Comparison of ENCODE assay signal across 22 cellular contexts in the genomic region with DNA sequence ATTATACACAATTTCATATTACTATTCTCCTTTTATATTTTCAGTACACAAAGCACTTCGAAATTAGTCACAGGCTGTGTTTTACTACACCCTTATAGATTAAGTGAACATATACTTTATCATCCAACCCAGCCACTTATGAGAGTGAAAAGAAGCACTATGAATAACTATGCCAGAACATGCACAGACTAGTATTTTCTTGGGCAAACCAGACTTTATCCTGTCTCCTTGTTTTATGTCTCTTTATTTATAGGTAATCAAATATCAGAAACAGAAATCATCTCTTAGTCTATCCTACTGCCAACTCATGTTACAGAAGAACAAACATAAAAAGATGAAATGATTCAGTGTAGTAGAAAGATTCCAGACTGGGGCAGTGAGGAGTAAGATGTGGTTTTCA.
"Had no signal": no experiment of that assay in that cellular context is flagged by ENCODE, and none has a peak within 500 bp of the region (broad histone marks: within the 10 kb centered on the region; RNA-seq: fewer than 3 reads in every experiment).

No MANE protein-coding gene starts in this region.

- H3K4me1 ChIP-seq: pancreas, prostate gland, right atrium auricular region, spleen, stomach, thyroid gland, tibial nerve, upper lobe of left lung, vagina had no signal

- H3K27me3 ChIP-seq: pancreas, right atrium auricular region, stomach, thyroid gland, tibial nerve, upper lobe of left lung, vagina had no signal

- H3K27ac ChIP-seq: neutrophil, pancreas, prostate gland, right atrium auricular region, skin epidermis, spleen, stomach, thoracic aorta, thyroid gland, tibial nerve, upper lobe of left lung, vagina had no signal

- DNase-seq: pancreas; spleen; stimulated activated CD4-positive, alpha-beta T cell treated with anti-CD3 and anti-CD28 coated beads, Interleukin-12 subunit alpha, Interleukin-12 subunit beta, amount 100 ng/mL, for 4 hours; stimulated activated CD4-positive, alpha-beta T cell treated with anti-CD3 and anti-CD28 coated beads, Interleukin-1b, Interleukin-23, amount 100 ng/mL, for 48 hours; stimulated activated CD4-positive, alpha-beta T cell treated with anti-CD3 and anti-CD28 coated beads, Interleukin-4, amount 100 ng/mL, for 1 hour; stimulated activated CD4-positive, alpha-beta T cell treated with anti-CD3 and anti-CD28 coated beads, Interleukin-4, amount 100 ng/mL, for 4 hours; stimulated activated CD8-positive, alpha-beta memory T cell treated with anti-CD3 and anti-CD28 coated beads, Interleukin-4, amount 100 ng/mL, for 48 hours; stimulated activated naive CD4-positive, alpha-beta T cell; stomach; thyroid gland; upper lobe of left lung had no signal

- H3K9me3 ChIP-seq: neutrophil, pancreas, prostate gland, right atrium auricular region, spleen, stomach, thoracic aorta, thyroid gland, tibial nerve, upper lobe of left lung, vagina had no signal

- H3K4me3 ChIP-seq: pancreas, prostate gland, right atrium auricular region, skin epidermis, smooth muscle cell, spleen, stomach, thoracic aorta, thyroid gland, tibial nerve, upper lobe of left lung, vagina had no signal

- ATAC-seq: natural killer cell treated with Interleukin-12 subunit alpha and Interleukin-12 subunit beta and Interleukin-15 and Interleukin-18, amount 100 ng/mL, for 72 hours; sciatic nerve; stimulated activated memory B cell treated with anti-CD40 and anti-IgM and Interleukin-4, amounts not matched to agents 10 μg/mL and 1 μg/mL and 100 μg/mL, for 72 hours had no signal

- H3K36me3 ChIP-seq: neutrophil, pancreas, prostate gland, right atrium auricular region, spleen, stomach, thoracic aorta, thyroid gland, tibial nerve, upper lobe of left lung, vagina had no signal
